ENCODE assay signal across 13 cellular contexts in the genomic region with DNA sequence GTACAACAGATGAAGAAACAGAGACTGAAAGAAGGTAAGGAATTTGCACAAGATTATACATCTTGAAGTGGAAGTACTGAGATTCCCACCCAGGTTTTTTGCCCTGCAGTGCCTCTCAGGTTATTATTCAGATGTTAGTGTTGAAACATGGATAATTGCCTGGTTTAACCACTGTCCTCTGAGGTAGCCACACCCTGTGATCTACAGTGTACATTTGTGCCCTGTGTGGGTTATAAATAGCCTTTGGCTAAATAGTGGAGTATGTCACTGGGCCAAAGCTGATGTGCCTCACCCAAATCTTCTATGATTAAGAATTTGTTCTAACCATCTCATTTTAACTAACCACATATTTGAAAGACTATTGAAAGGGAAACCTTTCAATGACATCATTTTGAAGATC. TPM values are rescaled to one million over a fixed set of nuclear protein-coding genes. Genes with fewer than 3 reads are reported as not detected.
DNase-seq lines count a peak whose midpoint lies in the region; ATAC-seq and TF ChIP-seq lines count a peak whose summit lies in the region.
"Had no signal": no experiment of that assay in that cellular context is flagged by ENCODE, and none has a peak within 500 bp of the region (broad histone marks: within the 10 kb centered on the region; RNA-seq: fewer than 3 reads in every experiment).

No MANE protein-coding gene starts in this region.

- H3K27me3 ChIP-seq in psoas muscle (ENCODE audit: insufficient read depth in 3 of 3, low read length in 2 of 3) (no peaks in the 10 kb centered on the region), left lung (no peaks in the 10 kb centered on the region)
- H3K27me3 ChIP-seq: colonic mucosa had no signal

- DNase-seq in ELR (ENCODE audit: low read depth) (peak; percentile 68), LoVo (ENCODE audit: low spot score) (peak; percentile 8), epithelial cell of esophagus (ENCODE audit: low read depth) (peak; percentile 67), psoas muscle (no peak), NCI-H187 (lab: John Stamatoyannopoulos, UW) (no peak), left lung (no peak)
- DNase-seq in activated T-cell treated with anti-CD3 and anti-CD28 coated beads, Interleukin-2, amount 50 U/mL, for 48 hours, result no peak
- DNase-seq: activated naive CD8-positive, alpha-beta T cell treated with anti-CD3 and anti-CD28 coated beads, Interleukin-2, amount 10 ng/mL, durations not matched to agents 7 days and 5 days; CD4-positive, alpha-beta T cell; colonic mucosa; foreskin melanocyte; NCI-H187 treated with DMSO at 0.1 percent for 48 hours; NCI-H82 had no signal

- TF ChIP-seq CTCF in epithelial cell of esophagus (IDR thresholded peaks at IDR 0.05; ENCODE audit: insufficient read depth, low read depth, low read length, missing control alignments) (no peak), psoas muscle (IDR thresholded peaks at IDR 0.05) (no peak), left lung (IDR thresholded peaks at IDR 0.05) (no peak)

- H3K27ac ChIP-seq in psoas muscle, result peak overlapping the region; percentile 94
- H3K27ac ChIP-seq in left lung, result no peak overlapping the region
- H3K27ac ChIP-seq: colonic mucosa had no signal

- H3K36me3 ChIP-seq in psoas muscle (ENCODE audit: insufficient read depth in 1 of 2, low read depth in 1 of 2) (no peaks in the 10 kb centered on the region), left lung (no peaks in the 10 kb centered on the region)
- H3K36me3 ChIP-seq: colonic mucosa had no signal

- no peak overlapping the region for H3K4me3 ChIP-seq in epithelial cell of esophagus (ENCODE audit: low read length)
- peak overlapping the region; percentile 20 for H3K4me3 ChIP-seq in psoas muscle
- H3K4me3 ChIP-seq in left lung, result no peak overlapping the region
- H3K4me3 ChIP-seq: colonic mucosa had no signal

- peak; percentile 66 to 76 (median 72) for ATAC-seq in psoas muscle
- no peak for ATAC-seq in left lung

- H3K4me1 ChIP-seq in psoas muscle (peaks cover 41% of the 10 kb centered on the region), left lung (no peaks in the 10 kb centered on the region)
- H3K4me1 ChIP-seq: colonic mucosa had no signal

- H3K9me3 ChIP-seq in psoas muscle (no peaks in the 10 kb centered on the region), left lung (no peaks in the 10 kb centered on the region)
- H3K9me3 ChIP-seq: colonic mucosa had no signal

- intact Hi-C loops in psoas muscle (cut with DNase I) (no loop called here), left lung (cut with DNase I) (no loop called here)

RNA-seq across cellular contexts. Expression of a gene that starts 5.4 kb away (rescaled TPM):
- total RNA-seq in psoas muscle, result 100 to 1,000 TPM; 247 to 661 (median 465) TPM
- 1,000 to 10,000 TPM in 1 of 3 donors, 100 to 1,000 TPM in 2; 456 to 1,213 (median 601) TPM for polyA plus RNA-seq in psoas muscle
- not detected for total RNA-seq in left lung
- total RNA-seq: activated naive CD8-positive, alpha-beta T cell treated with anti-CD3 and anti-CD28 coated beads, Interleukin-2, amount 10 ng/mL, durations not matched to agents 7 days and 5 days; CD4-positive, alpha-beta T cell had no signal

RNA-seq across cellular contexts. Expression of a gene that starts 45.3 kb away (rescaled TPM):
- total RNA-seq in psoas muscle, result 10 to 100 TPM; 32.8 to 75.8 (median 52.3) TPM
- 10 to 100 TPM; 20.8 to 44.8 (median 32.6) TPM for polyA plus RNA-seq in psoas muscle
- 100 to 1,000 TPM; 137 to 203 TPM for total RNA-seq in left lung

Comparison
In these comparisons a context has a peak if more than half of its experiments do, and no peak if none do; other contexts are left out.
1. DNase-seq: peak in ELR (single experiment), LoVo (single experiment) and epithelial cell of esophagus (single experiment); none in psoas muscle (0 of 2), NCI-H187 (0 of 2), left lung (0 of 2) and activated T-cell treated with anti-CD3 and anti-CD28 coated beads, Interleukin-2, amount 50 U/mL, for 48 hours (0 of 2).
2. RNA of a gene that starts 5.4 kb away (total RNA-seq): 247 to 661 TPM in psoas muscle; not detected in left lung; every median in the first group is over 100 times any median in the second.